25 cellular contexts compared by ENCODE assay signal in genomic region chr2:220452561-220452960, GRCh38.
"Had no signal": no experiment of that assay in that cellular context is flagged by ENCODE, and none has a peak within 500 bp of the region (broad histone marks: within the 10 kb centered on the region; RNA-seq: fewer than 3 reads in every experiment).

No MANE protein-coding gene starts in this region.

- H3K4me1 ChIP-seq: SJCRH30 had no signal

- H3K36me3 ChIP-seq: MG63, SJCRH30 had no signal

- H3K9me3 ChIP-seq: MG63, SJCRH30, SK-N-SH had no signal

- H3K4me2 ChIP-seq: SK-N-SH had no signal

- H3K9ac ChIP-seq: SK-N-SH had no signal

- DNase-seq: activated CD4-positive, CD25-positive, alpha-beta regulatory T cell; activated CD8-positive, alpha-beta memory T cell treated with anti-CD3 and anti-CD28 coated beads, Interleukin-2, amount 50 U/mL, for 48 hours; activated CD8-positive, alpha-beta T cell treated with anti-CD3 and anti-CD28 coated beads, Interleukin-2, amount 10 ng/mL, durations not matched to agents 7 days and 5 days; activated effector memory CD4-positive, alpha-beta T cell treated with Interleukin-2 at 50 U/mL for 16 hours; activated naive CD4-positive, alpha-beta T cell; activated naive CD8-positive, alpha-beta T cell treated with anti-CD3 and anti-CD28 coated beads, Interleukin-2, amount 50 U/mL, for 24 hours; activated T-cell treated with anti-CD3 and anti-CD28 coated beads, Interleukin-2, amount 50 U/mL, for 24 hours; MG63; MV-4-11; NCI-H1092 treated with DMSO at 0.1 percent for 48 hours; NCI-H1417 treated with DMSO at 0.1 percent for 48 hours; NCI-H1694; NCI-H2029; NCI-H2107; NCI-H2171 treated with DMSO at 0.1 percent for 48 hours; NCI-H345; NCI-H510A; NCI-H69; NK-92 treated with Interleukin-12 subunit alpha and Interleukin-12 subunit beta, amount 100 ng/mL, for 24 hours; OCI-M1; RPMI8226; SJCRH30; SK-N-SH; T-helper 1 cell had no signal

- H3K4me3 ChIP-seq: MG63, SJCRH30 had no signal

- H3K27ac ChIP-seq: SJCRH30, VCaP had no signal

- H3K27me3 ChIP-seq: MG63, SJCRH30 had no signal
